Comparison of ENCODE assay signal across 1 cellular context in genomic region chr10:116744163-116744788, GRCh38.
TF ChIP-seq lines count a peak whose summit lies in the region.

No MANE protein-coding gene starts in this region.

TF ChIP-seq in IMR-90, 13 proteins besides CTCF, POLR2A, EP300 and RAD21:
- TF ChIP-seq RFX5 (IDR thresholded peaks at IDR 0.05; ENCODE audit: low read depth, low read length) (no peak), SMC3 (IDR thresholded peaks at IDR 0.05; ENCODE audit: low read depth, low read length) (no peak), NFE2L2 (IDR thresholded peaks at IDR 0.05; ENCODE audit: low read depth, low read length) (no peak), MAFK (IDR thresholded peaks at IDR 0.05; ENCODE audit: low read depth, low read length) (no peak), USF2 (IDR thresholded peaks at IDR 0.05; ENCODE audit: low read depth, low read length) (no peak)
